1 cellular context compared by ENCODE assay signal in the genomic region with DNA sequence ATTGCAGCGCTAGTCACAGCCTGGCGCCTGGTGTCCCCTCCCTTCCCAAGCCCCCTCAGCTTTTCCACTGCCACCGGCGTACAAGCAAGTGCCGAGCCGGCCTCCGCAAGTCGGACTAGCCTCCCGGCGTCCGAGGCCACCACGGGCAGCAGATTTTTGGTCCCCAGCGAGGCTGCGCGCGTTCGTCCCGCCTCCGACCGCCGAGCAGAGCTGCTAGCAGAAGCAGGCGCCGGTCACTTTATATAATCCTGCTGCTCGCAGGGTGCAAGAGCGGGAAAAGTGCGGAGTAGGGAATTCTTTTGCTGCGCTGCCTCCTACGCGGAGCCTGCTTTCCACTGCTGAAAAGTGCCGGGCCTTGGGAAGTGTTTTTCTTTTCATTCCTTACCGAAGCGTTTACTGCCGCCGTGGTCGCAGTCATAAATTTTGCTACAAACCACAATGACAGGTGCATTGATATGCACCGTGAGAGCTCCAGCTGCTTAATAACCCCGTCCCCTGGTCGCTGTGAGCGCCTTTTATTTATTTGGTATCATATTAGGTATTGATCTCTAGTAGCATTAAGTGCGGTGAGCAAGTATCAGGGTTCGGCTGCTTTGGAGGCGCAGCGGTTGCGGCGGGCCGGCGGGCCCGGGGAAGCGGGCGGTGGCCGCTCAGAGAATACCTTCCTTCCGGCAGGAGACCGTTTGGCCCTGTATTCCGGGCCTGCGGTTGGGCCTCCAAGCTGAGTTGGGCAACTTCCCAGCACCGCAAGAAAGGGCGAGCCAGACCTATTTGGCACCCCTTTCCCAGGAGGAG.
A peak's percentile ranks its signal among the peaks of the same experiment; 100 is the strongest.
TF ChIP-seq lines count a peak whose summit lies in the region.

No MANE protein-coding gene starts in this region.

TF ChIP-seq in GM23338, 12 proteins besides CTCF, POLR2A, EP300 and RAD21:
- peak; percentile 89 for TF ChIP-seq EZH2phosphoT487 (IDR thresholded peaks at IDR 0.05; ENCODE audit: unreplicated experiment)
- no peak for TF ChIP-seq NANOG (IDR thresholded peaks at IDR 0.05; ENCODE audit: borderline replicate concordance)
- peak; percentile 100 for TF ChIP-seq EZH2 (IDR thresholded peaks at IDR 0.05; ENCODE audit: low read depth, unreplicated experiment)
- no peak for TF ChIP-seq REST (IDR thresholded peaks at IDR 0.05; ENCODE audit: unreplicated experiment)
